Comparison of ENCODE assay signal across 23 cellular contexts in genomic region chr5:120932480-120932879, GRCh38.
DNase-seq lines count a peak whose midpoint lies in the region; ATAC-seq, FAIRE-seq and TF ChIP-seq lines count a peak whose summit lies in the region.
"Had no signal": no experiment of that assay in that cellular context is flagged by ENCODE, and none has a peak within 500 bp of the region (broad histone marks: within the 10 kb centered on the region; RNA-seq: fewer than 3 reads in every experiment).

No MANE protein-coding gene starts in this region.

- H3K9me3 Mint-ChIP-seq in endodermal cell: no peaks in the 10 kb centered on the region
- H3K9me3 Mint-ChIP-seq in T-helper 2 cell treated with Interferon-gamma antibody and Interleukin-4, amounts not matched to agents 5 μg/mL and 100 μg/mL, for 36 hours: no peaks in the 10 kb centered on the region
- H3K9me3 Mint-ChIP-seq: CD4-positive, alpha-beta T cell had no signal

- H3K36me3 Mint-ChIP-seq in endodermal cell (ENCODE audit: low read depth): no peaks in the 10 kb centered on the region
- no peaks in the 10 kb centered on the region for H3K36me3 Mint-ChIP-seq in T-helper 2 cell treated with Interferon-gamma antibody and Interleukin-4, amounts not matched to agents 5 μg/mL and 100 μg/mL, for 36 hours (ENCODE audit: low read depth)
- H3K36me3 Mint-ChIP-seq: CD8-positive, alpha-beta T cell had no signal

- H3K4me3 Mint-ChIP-seq in endodermal cell: no peak overlapping the region
- no peak overlapping the region for H3K4me3 Mint-ChIP-seq in T-helper 2 cell treated with Interferon-gamma antibody and Interleukin-4, amounts not matched to agents 5 μg/mL and 100 μg/mL, for 36 hours
- H3K4me3 Mint-ChIP-seq: B cell; CD4-positive, alpha-beta T cell; CD8-positive, alpha-beta T cell had no signal

- no peak overlapping the region for H2BK120ac ChIP-seq in mesendoderm (ENCODE audit: low read depth, low read length)

- no peaks in the 10 kb centered on the region for H3K27me3 Mint-ChIP-seq in endodermal cell (ENCODE audit: insufficient read depth)
- no peaks in the 10 kb centered on the region for H3K27me3 Mint-ChIP-seq in T-helper 2 cell treated with Interferon-gamma antibody and Interleukin-4, amounts not matched to agents 5 μg/mL and 100 μg/mL, for 36 hours (ENCODE audit: low read depth)
- H3K27me3 Mint-ChIP-seq: B cell; CD4-positive, alpha-beta T cell had no signal

- H3K9ac ChIP-seq in endodermal cell (ENCODE audit: extremely low read depth, low read length, poor library complexity, severe bottlenecking) (no peak overlapping the region), mesendoderm (ENCODE audit: low read length) (no peak overlapping the region)
- H3K9ac ChIP-seq: BLaER1 treated with 17β-estradiol and CSF1 and Interleukin-3, amounts not matched to agents 10 nM and 100 nM had no signal

- no peak overlapping the region for H3K18ac ChIP-seq in mesendoderm (ENCODE audit: low read length)

- no peak overlapping the region for H3K4me2 ChIP-seq in mesendoderm (ENCODE audit: low read length)
- H3K4me2 ChIP-seq: A549; BLaER1 treated with 17β-estradiol and CSF1 and Interleukin-3, amounts not matched to agents 10 nM and 100 nM had no signal

- H2BK5ac ChIP-seq in mesendoderm (ENCODE audit: low read length): no peak overlapping the region

- H3K79me2 ChIP-seq in mesendoderm (ENCODE audit: control insufficient read depth, insufficient read depth, low read length): no peaks in the 10 kb centered on the region

- DNase-seq in H7 (peak; percentile 13), bronchial epithelial cell (ENCODE audit: low read depth) (no peak), endodermal cell (no peak), mesendoderm (peak; percentile 12), cerebellar nuclear complex (lab: John Stamatoyannopoulos, UW) (no peak), amygdala (lab: John Stamatoyannopoulos, UW) (no peak)
- DNase-seq in T-helper 2 cell treated with Interferon-gamma antibody and Interleukin-4, amounts not matched to agents 5 μg/mL and 100 μg/mL, for 36 hours (ENCODE audit: low spot score): no peak
- DNase-seq: AML-193; Caco-2; Calu3; CD4-positive, alpha-beta T cell; CD8-positive, alpha-beta T cell; DMS79 treated with DMSO at 0.1 percent for 48 hours; GF-D8 had no signal

- H3K23ac ChIP-seq in mesendoderm (ENCODE audit: low read length): no peak overlapping the region

- H3K79me1 ChIP-seq in mesendoderm (ENCODE audit: low read length): no peaks in the 10 kb centered on the region

- no peak overlapping the region for H2AK5ac ChIP-seq in mesendoderm (ENCODE audit: low read length)

- H3K9me3 ChIP-seq in endodermal cell (ENCODE audit: control insufficient read depth, low read length): no peaks in the 10 kb centered on the region
- H3K9me3 ChIP-seq: A549, Caco-2 had no signal

- H3K4me3 ChIP-seq in H7 (ENCODE audit: insufficient read depth, low read depth, low read length): no peak overlapping the region
- H3K4me3 ChIP-seq in bronchial epithelial cell (ENCODE audit: low read depth, low read length): no peak overlapping the region
- no peak overlapping the region for H3K4me3 ChIP-seq in endodermal cell (ENCODE audit: low read length)
- H3K4me3 ChIP-seq in mesendoderm (ENCODE audit: low read length): no peak overlapping the region
- H3K4me3 ChIP-seq: A549; BLaER1 treated with 17β-estradiol and CSF1 and Interleukin-3, amounts not matched to agents 10 nM and 100 nM had no signal

- no peak overlapping the region for H3K27ac ChIP-seq in endodermal cell (ENCODE audit: low read depth, low read length)
- H3K27ac ChIP-seq in mesendoderm (ENCODE audit: low read depth, low read length): no peak overlapping the region
- H3K27ac ChIP-seq: A549; BLaER1 treated with 17β-estradiol and CSF1 and Interleukin-3, amounts not matched to agents 10 nM and 100 nM; C4-2B had no signal

- no peak overlapping the region for H4K5ac ChIP-seq in mesendoderm (ENCODE audit: low read length)

- no peak overlapping the region for H3K56ac ChIP-seq in mesendoderm (ENCODE audit: low read length)

- no peak for ATAC-seq in HG03460 (IDR thresholded peaks at IDR 0.05; ENCODE audit: unreplicated experiment)
- ATAC-seq: A549; CD8-positive, alpha-beta T cell had no signal

- H3K36me3 ChIP-seq in H7 (replicated peaks; ENCODE audit: control insufficient read depth, insufficient read depth, low read length) (no peaks in the 10 kb centered on the region), bronchial epithelial cell (ENCODE audit: control insufficient read depth, insufficient read depth, low read length) (no peaks in the 10 kb centered on the region), endodermal cell (ENCODE audit: control insufficient read depth, insufficient read depth, low read length) (no peaks in the 10 kb centered on the region), mesendoderm (ENCODE audit: control insufficient read depth, insufficient read depth, low read length) (no peaks in the 10 kb centered on the region)
- H3K36me3 ChIP-seq: BLaER1 treated with 17β-estradiol and CSF1 and Interleukin-3, amounts not matched to agents 10 nM and 100 nM had no signal

- H2BK15ac ChIP-seq in mesendoderm (replicated peaks; ENCODE audit: low read depth): no peak overlapping the region

- peaks cover 4% of the 10 kb centered on the region for H3K4me1 Mint-ChIP-seq in endodermal cell
- H3K4me1 Mint-ChIP-seq in T-helper 2 cell treated with Interferon-gamma antibody and Interleukin-4, amounts not matched to agents 5 μg/mL and 100 μg/mL, for 36 hours (ENCODE audit: low read depth): no peaks in the 10 kb centered on the region
- H3K4me1 Mint-ChIP-seq: B cell had no signal

- H3K27me3 ChIP-seq in H7 (ENCODE audit: control insufficient read depth, insufficient read depth, low read length) (no peaks in the 10 kb centered on the region), bronchial epithelial cell (ENCODE audit: control insufficient read depth, insufficient read depth, low read length) (no peaks in the 10 kb centered on the region), endodermal cell (ENCODE audit: control insufficient read depth, insufficient read depth, low read length, poor library complexity, severe bottlenecking) (no peaks in the 10 kb centered on the region), mesendoderm (ENCODE audit: insufficient read depth, low read length, poor library complexity) (no peaks in the 10 kb centered on the region)
- H3K27me3 ChIP-seq: BLaER1 treated with 17β-estradiol and CSF1 and Interleukin-3, amounts not matched to agents 10 nM and 100 nM had no signal

- H3K27ac Mint-ChIP-seq in endodermal cell: no peak overlapping the region
- H3K27ac Mint-ChIP-seq in T-helper 2 cell treated with Interferon-gamma antibody and Interleukin-4, amounts not matched to agents 5 μg/mL and 100 μg/mL, for 36 hours: no peak overlapping the region
- H3K27ac Mint-ChIP-seq: B cell; CD4-positive, alpha-beta T cell; CD8-positive, alpha-beta T cell had no signal

- no peak overlapping the region for H4K8ac ChIP-seq in mesendoderm (ENCODE audit: low read depth, low read length)

- TF ChIP-seq CTCF in bronchial epithelial cell (IDR thresholded peaks at IDR 0.05; ENCODE audit: insufficient read depth, low read length, severe bottlenecking): no peak
- TF ChIP-seq CTCF in endodermal cell (conservative IDR thresholded peaks at IDR 0.05): peak; percentile 33

- peak; percentile 13 for FAIRE-seq in bronchial epithelial cell (lab: Jason Lieb, UNC)
- FAIRE-seq: A549, D721Med, G401.6, GM12891, GM19239 had no signal

- H3K4ac ChIP-seq in mesendoderm (ENCODE audit: low read depth, low read length): no peak overlapping the region

- H3K4me1 ChIP-seq in endodermal cell (ENCODE audit: control insufficient read depth, insufficient read depth, low read length) (no peaks in the 10 kb centered on the region), mesendoderm (ENCODE audit: control insufficient read depth, low read depth, low read length) (no peaks in the 10 kb centered on the region)
- H3K4me1 ChIP-seq: A549, Caco-2 had no signal

Comparison
In these comparisons a context has a peak if more than half of its experiments do, and no peak if none do; other contexts are left out.
1. DNase-seq: peak in H7 (single experiment) and mesendoderm (single experiment); none in bronchial epithelial cell (single experiment), endodermal cell (single experiment), cerebellar nuclear complex (0 of 2), amygdala (0 of 56) and T-helper 2 cell treated with Interferon-gamma antibody and Interleukin-4, amounts not matched to agents 5 μg/mL and 100 μg/mL, for 36 hours (single experiment).